2 cellular contexts compared by ENCODE assay signal in genomic region chr5:15004506-15004905, GRCh38.
TF ChIP-seq lines count a peak whose summit lies in the region.

No MANE protein-coding gene starts in this region.

TF ChIP-seq in A549, 52 proteins besides CTCF, POLR2A, EP300 and RAD21 (continued from another document):
- TF ChIP-seq USF2 (IDR thresholded peaks at IDR 0.05) = no peak

TF ChIP-seq in GM23338, 12 proteins besides CTCF, POLR2A, EP300 and RAD21 (continued from another document):
- TF ChIP-seq, protein P1, sequence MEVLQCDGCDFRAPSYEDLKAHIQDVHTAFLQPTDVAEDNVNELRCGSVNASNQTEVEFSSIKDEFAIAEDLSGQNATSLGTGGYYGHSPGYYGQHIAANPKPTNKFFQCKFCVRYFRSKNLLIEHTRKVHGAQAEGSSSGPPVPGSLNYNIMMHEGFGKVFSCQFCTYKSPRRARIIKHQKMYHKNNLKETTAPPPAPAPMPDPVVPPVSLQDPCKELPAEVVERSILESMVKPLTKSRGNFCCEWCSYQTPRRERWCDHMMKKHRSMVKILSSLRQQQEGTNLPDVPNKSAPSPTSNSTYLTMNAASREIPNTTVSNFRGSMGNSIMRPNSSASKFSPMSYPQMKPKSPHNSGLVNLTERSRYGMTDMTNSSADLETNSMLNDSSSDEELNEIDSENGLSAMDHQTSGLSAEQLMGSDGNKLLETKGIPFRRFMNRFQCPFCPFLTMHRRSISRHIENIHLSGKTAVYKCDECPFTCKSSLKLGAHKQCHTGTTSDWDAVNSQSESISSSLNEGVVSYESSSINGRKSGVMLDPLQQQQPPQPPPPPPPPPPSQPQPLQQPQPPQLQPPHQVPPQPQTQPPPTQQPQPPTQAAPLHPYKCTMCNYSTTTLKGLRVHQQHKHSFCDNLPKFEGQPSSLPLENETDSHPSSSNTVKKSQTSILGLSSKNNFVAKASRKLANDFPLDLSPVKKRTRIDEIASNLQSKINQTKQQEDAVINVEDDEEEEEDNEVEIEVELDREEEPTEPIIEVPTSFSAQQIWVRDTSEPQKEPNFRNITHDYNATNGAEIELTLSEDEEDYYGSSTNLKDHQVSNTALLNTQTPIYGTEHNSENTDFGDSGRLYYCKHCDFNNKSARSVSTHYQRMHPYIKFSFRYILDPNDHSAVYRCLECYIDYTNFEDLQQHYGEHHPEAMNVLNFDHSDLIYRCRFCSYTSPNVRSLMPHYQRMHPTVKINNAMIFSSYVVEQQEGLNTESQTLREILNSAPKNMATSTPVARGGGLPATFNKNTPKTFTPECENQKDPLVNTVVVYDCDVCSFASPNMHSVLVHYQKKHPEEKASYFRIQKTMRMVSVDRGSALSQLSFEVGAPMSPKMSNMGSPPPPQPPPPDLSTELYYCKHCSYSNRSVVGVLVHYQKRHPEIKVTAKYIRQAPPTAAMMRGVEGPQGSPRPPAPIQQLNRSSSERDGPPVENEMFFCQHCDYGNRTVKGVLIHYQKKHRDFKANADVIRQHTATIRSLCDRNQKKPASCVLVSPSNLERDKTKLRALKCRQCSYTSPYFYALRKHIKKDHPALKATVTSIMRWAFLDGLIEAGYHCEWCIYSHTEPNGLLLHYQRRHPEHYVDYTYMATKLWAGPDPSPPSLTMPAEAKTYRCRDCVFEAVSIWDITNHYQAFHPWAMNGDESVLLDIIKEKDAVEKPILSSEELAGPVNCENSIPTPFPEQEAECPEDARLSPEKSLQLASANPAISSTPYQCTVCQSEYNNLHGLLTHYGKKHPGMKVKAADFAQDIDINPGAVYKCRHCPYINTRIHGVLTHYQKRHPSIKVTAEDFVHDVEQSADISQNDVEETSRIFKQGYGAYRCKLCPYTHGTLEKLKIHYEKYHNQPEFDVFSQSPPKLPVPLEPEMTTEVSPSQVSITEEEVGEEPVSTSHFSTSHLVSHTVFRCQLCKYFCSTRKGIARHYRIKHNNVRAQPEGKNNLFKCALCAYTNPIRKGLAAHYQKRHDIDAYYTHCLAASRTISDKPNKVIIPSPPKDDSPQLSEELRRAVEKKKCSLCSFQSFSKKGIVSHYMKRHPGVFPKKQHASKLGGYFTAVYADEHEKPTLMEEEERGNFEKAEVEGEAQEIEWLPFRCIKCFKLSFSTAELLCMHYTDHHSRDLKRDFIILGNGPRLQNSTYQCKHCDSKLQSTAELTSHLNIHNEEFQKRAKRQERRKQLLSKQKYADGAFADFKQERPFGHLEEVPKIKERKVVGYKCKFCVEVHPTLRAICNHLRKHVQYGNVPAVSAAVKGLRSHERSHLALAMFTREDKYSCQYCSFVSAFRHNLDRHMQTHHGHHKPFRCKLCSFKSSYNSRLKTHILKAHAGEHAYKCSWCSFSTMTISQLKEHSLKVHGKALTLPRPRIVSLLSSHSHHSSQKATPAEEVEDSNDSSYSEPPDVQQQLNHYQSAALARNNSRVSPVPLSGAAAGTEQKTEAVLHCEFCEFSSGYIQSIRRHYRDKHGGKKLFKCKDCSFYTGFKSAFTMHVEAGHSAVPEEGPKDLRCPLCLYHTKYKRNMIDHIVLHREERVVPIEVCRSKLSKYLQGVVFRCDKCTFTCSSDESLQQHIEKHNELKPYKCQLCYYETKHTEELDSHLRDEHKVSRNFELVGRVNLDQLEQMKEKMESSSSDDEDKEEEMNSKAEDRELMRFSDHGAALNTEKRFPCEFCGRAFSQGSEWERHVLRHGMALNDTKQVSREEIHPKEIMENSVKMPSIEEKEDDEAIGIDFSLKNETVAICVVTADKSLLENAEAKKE (CRISPR knock-in tag; IDR thresholded peaks at IDR 0.05) = no peak
- no peak for TF ChIP-seq JUNB (IDR thresholded peaks at IDR 0.05; ENCODE audit: unreplicated experiment)
- TF ChIP-seq NANOG (IDR thresholded peaks at IDR 0.05; ENCODE audit: borderline replicate concordance) = no peak
- no peak for TF ChIP-seq CREB1 (CRISPR knock-in tag; IDR thresholded peaks at IDR 0.05; ENCODE audit: low read depth)
